ENCODE assay signal across 11 cellular contexts in the genomic region with DNA sequence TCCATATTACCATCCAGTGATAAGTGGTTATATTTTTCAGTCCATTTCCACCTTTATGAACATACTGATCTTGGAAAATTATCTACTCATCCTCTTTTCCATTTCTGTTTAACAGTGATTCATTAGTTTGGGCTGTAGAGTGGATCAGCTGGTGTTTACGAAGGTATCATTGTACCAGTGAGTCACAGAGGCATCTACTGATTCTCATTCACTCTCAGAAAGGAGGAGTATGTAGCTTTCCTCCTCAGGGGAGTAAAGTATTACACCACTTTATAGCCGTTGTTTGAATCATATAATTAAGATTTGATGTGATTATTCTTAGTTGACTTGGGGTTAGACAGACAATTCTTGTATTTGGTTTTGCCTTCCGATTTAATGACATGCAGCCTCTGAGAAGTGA.
A peak's percentile ranks its signal among the peaks of the same experiment; 100 is the strongest.
DNase-seq lines count a peak whose midpoint lies in the region; ATAC-seq and TF ChIP-seq lines count a peak whose summit lies in the region.
"Had no signal": no experiment of that assay in that cellular context is flagged by ENCODE, and none has a peak within 500 bp of the region (broad histone marks: within the 10 kb centered on the region; RNA-seq: fewer than 3 reads in every experiment).

No MANE protein-coding gene starts in this region.

- H3K4me3 Mint-ChIP-seq in CD14-positive monocyte, result no peak overlapping the region
- no peak overlapping the region for H3K4me3 Mint-ChIP-seq in activated CD8-positive, alpha-beta T cell treated with anti-CD3 and anti-CD28 coated beads for 36 hours

- WGBS in psoas muscle, 3 donors, result 54 to 56% (median 54%) methylated on average over 3 of the region's 3 CpGs

- peaks cover 5% of the 10 kb centered on the region for H3K4me1 Mint-ChIP-seq in CD14-positive monocyte
- peaks cover 28% of the 10 kb centered on the region for H3K4me1 Mint-ChIP-seq in activated CD8-positive, alpha-beta T cell treated with anti-CD3 and anti-CD28 coated beads for 36 hours (ENCODE audit: low read depth)

- H3K4me3 ChIP-seq in psoas muscle, result no peak overlapping the region
- H3K4me3 ChIP-seq: body of pancreas had no signal

- no peaks in the 10 kb centered on the region for H3K4me1 ChIP-seq in psoas muscle

- no peak overlapping the region for H3K27ac Mint-ChIP-seq in CD14-positive monocyte
- no peak overlapping the region for H3K27ac Mint-ChIP-seq in activated CD8-positive, alpha-beta T cell treated with anti-CD3 and anti-CD28 coated beads for 36 hours

- no peak for TF ChIP-seq CTCF in psoas muscle (IDR thresholded peaks at IDR 0.05)
- TF ChIP-seq CTCF in CD14-positive monocyte (IDR thresholded peaks at IDR 0.05), result no peak
- TF ChIP-seq CTCF in activated CD8-positive, alpha-beta T cell treated with anti-CD3 and anti-CD28 coated beads for 36 hours (IDR thresholded peaks at IDR 0.05), result no peak

- H3K9me3 ChIP-seq in psoas muscle, result no peaks in the 10 kb centered on the region
- H3K9me3 ChIP-seq: body of pancreas had no signal

- no peaks in the 10 kb centered on the region for H3K36me3 ChIP-seq in psoas muscle (ENCODE audit: insufficient read depth in 1 of 2, low read depth in 1 of 2)

- POLR2A ChIA-PET in activated CD8-positive, alpha-beta T cell treated with anti-CD3 and anti-CD28 coated beads for 36 hours (lab: Charles Lee), result no interaction called here

- H3K9me3 Mint-ChIP-seq in CD14-positive monocyte, result peaks cover 0 to 2% (median 0%) of the 10 kb centered on the region in 7 donors
- H3K9me3 Mint-ChIP-seq in activated CD8-positive, alpha-beta T cell treated with anti-CD3 and anti-CD28 coated beads for 36 hours, result no peaks in the 10 kb centered on the region

- peaks cover 7 to 10% of the 10 kb centered on the region in 2 donors for H3K36me3 Mint-ChIP-seq in CD14-positive monocyte
- peaks cover 3% of the 10 kb centered on the region for H3K36me3 Mint-ChIP-seq in activated CD8-positive, alpha-beta T cell treated with anti-CD3 and anti-CD28 coated beads for 36 hours (ENCODE audit: low read depth)

- CTCF ChIA-PET in activated CD8-positive, alpha-beta T cell treated with anti-CD3 and anti-CD28 coated beads for 36 hours (lab: Charles Lee), result interaction anchor here (1.0 to 1.3 kb wide), 2 partner anchors 59 to 72 kb away, joined by 3 to 4 read pairs; no protein-coding TSS in a partner anchor

- ATAC-seq in psoas muscle, result peak; percentile 76 to 93 (median 83)
- no peak for ATAC-seq in activated CD8-positive, alpha-beta T cell treated with anti-CD3 and anti-CD28 coated beads for 36 hours

- H3K27me3 ChIP-seq in psoas muscle (ENCODE audit: insufficient read depth in 3 of 3, low read length in 2 of 3), result peaks cover 0 to 3% (median 0%) of the 10 kb centered on the region in 3 donors
- H3K27me3 ChIP-seq: body of pancreas had no signal

- DNase-seq in EL (peak; percentile 72), NCI-H226 (peak; percentile 76), epithelial cell of prostate (ENCODE audit: low read depth, low spot score) (peak; percentile 77), psoas muscle (no peak), CD14-positive monocyte (ENCODE audit: low spot score) (no peak), NCI-H2029 (lab: John Stamatoyannopoulos, UW) (no peak)
- no peak for DNase-seq in activated CD8-positive, alpha-beta T cell treated with anti-CD3 and anti-CD28 coated beads for 36 hours
- DNase-seq in activated CD4-positive, CD25-positive, alpha-beta regulatory T cell treated with anti-CD3 and anti-CD28 coated beads, Interleukin-2, amount 50 U/mL, for 72 hours, result no peak
- DNase-seq: NCI-H510A; stimulated activated CD4-positive, alpha-beta T cell treated with anti-CD3 and anti-CD28 coated beads, Interleukin-2, amount 100 ng/mL, for 48 hours had no signal

- H3K27ac ChIP-seq in epithelial cell of prostate, result peak overlapping the region; percentile 65
- H3K27ac ChIP-seq in psoas muscle, result peak overlapping the region; percentile 36

- intact Hi-C loops in psoas muscle (cut with DNase I), result no loop called here
- intact Hi-C loops in CD14-positive monocyte (cut with micrococcal nuclease), result no loop called here
- intact Hi-C loops in activated CD8-positive, alpha-beta T cell treated with anti-CD3 and anti-CD28 coated beads for 36 hours (cut with micrococcal nuclease), result no loop called here

- H3K27me3 Mint-ChIP-seq in CD14-positive monocyte (ENCODE audit: low read depth in 3 of 3), result no peaks in the 10 kb centered on the region
- H3K27me3 Mint-ChIP-seq in activated CD8-positive, alpha-beta T cell treated with anti-CD3 and anti-CD28 coated beads for 36 hours, result no peaks in the 10 kb centered on the region

Comparison
In these comparisons a context has a peak if more than half of its experiments do, and no peak if none do; other contexts are left out.
1. DNase-seq: peak in EL (single experiment), NCI-H226 (single experiment) and epithelial cell of prostate (single experiment); none in psoas muscle (0 of 2), CD14-positive monocyte (single experiment), activated CD8-positive, alpha-beta T cell treated with anti-CD3 and anti-CD28 coated beads for 36 hours (single experiment), activated CD4-positive, CD25-positive, alpha-beta regulatory T cell treated with anti-CD3 and anti-CD28 coated beads, Interleukin-2, amount 50 U/mL, for 72 hours (single experiment) and NCI-H2029 (single experiment).